Comparison of ENCODE assay signal across 3 cellular contexts in the genomic region with DNA sequence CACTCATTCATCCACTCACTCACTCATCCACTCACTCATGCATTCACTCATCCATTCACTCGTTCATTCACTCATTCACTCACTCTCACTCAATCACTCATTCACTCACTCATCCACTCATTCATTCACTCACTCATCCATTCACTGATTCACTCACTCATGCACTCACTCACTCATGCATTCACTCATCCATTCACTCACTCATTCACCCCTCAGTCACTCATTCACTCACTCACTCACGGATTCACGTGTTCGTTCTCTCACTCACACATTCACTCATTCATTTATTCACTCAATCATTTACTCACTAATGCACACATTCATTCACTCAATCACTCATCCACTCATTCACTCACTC.
TF ChIP-seq lines count a peak whose summit lies in the region.

No MANE protein-coding gene starts in this region.

TF ChIP-seq in HepG2, 621 proteins besides CTCF, POLR2A, EP300 and RAD21:
- TF ChIP-seq IKZF1 (IDR thresholded peaks at IDR 0.05) (0 out of 2 replicates have a peak, but pooled peaks have one; percentile 16), ZNF383 (CRISPR knock-in tag; IDR thresholded peaks at IDR 0.05; ENCODE audit: borderline replicate concordance) (no peak), ZNF775 (CRISPR knock-in tag; IDR thresholded peaks at IDR 0.05; ENCODE audit: borderline replicate concordance) (no peak)

TF ChIP-seq in GM12878, 131 proteins besides CTCF, POLR2A, EP300 and RAD21:
- TF ChIP-seq ZBTB11 (CRISPR knock-in tag; IDR thresholded peaks at IDR 0.05), result no peak
- peak; percentile 80; the same call in 1 of the 2 replicates for TF ChIP-seq ZNF24 (IDR thresholded peaks at IDR 0.05)

TF ChIP-seq in H1, 55 proteins besides CTCF, POLR2A, EP300 and RAD21:
- TF ChIP-seq HDAC6 (IDR thresholded peaks at IDR 0.05; ENCODE audit: low read depth, low read length) (no peak), ASH2L (IDR thresholded peaks at IDR 0.05; ENCODE audit: low read length) (peak; percentile 11)
